16 cellular contexts compared by ENCODE assay signal in the genomic region with DNA sequence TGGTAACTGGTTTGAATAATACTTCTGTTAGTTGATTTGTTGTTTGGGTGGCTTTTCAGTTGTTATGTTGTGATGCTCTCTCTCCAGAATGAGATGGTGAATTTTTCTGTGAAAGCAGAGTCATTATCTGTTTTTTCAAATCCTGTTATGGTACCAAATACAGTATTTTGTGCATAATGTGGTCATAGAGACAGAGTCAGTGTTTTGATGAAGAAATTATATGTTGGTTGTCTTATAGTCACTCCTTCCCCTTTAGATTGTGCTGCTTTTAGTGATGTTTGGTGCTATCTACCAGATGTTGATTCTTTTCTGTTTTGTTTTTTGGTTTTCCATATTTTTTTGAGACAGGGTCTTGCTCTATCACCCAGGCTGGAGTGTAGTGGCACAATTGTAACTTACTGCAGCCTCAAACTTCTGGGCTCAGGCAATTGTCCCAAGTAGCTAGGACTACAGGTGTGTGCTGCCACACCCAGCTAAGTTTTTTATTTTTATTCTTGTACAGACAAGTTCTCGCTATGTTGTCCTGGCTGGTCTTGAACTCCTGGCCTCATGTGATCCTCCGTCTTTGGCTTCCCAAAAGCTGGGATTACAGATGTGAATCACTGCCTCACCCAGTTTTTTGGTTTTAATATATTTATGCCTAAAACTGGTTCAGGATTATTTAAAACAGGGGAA. TPM values are rescaled to one million over a fixed set of nuclear protein-coding genes. Genes with fewer than 3 reads are reported as not detected.
A peak's percentile ranks its signal among the peaks of the same experiment; 100 is the strongest.
DNase-seq lines count a peak whose midpoint lies in the region; ATAC-seq, FAIRE-seq and TF ChIP-seq lines count a peak whose summit lies in the region.
"Had no signal": no experiment of that assay in that cellular context is flagged by ENCODE, and none has a peak within 500 bp of the region (broad histone marks: within the 10 kb centered on the region; RNA-seq: fewer than 3 reads in every experiment).

No MANE protein-coding gene starts in this region.

- no peak for FAIRE-seq in keratinocyte (lab: Jason Lieb, UNC)

- CTCF ChIA-PET in MCF 10A (lab: Yijun Ruan, JAX), result interaction anchor here (0.5 to 7.7 kb wide), 34 partner anchors 8 to 489 kb away, joined by 3 to 278 read pairs (median 6); partner anchors contain the start of genes DTL and INTS7

- no peak overlapping the region for H2AFZ ChIP-seq in keratinocyte (ENCODE audit: control insufficient read depth, low read length)
- H2AFZ ChIP-seq: GM23338 had no signal

- POLR2A ChIA-PET in MCF 10A (lab: Yijun Ruan, JAX), result interaction anchor here (0.5 to 6.1 kb wide), 9 partner anchors 58 to 499 kb away, joined by 3 to 64 read pairs (median 4); partner anchors contain the start of genes NSL1 and TATDN3

- H3K27ac Mint-ChIP-seq in MCF 10A (ENCODE audit: low read depth, unreplicated experiment), result peak overlapping the region; percentile 25
- H3K27ac Mint-ChIP-seq: dendritic cell treated with granulocyte-macrophage colony-stimulating factor and Interleukin-4, amounts not matched to agents 40 ng/mL and 50 ng/mL, for 4 days; GM23338 had no signal

- peak overlapping the region; percentile 10 for H3K4me2 ChIP-seq in keratinocyte (ENCODE audit: control insufficient read depth, extremely low read depth, insufficient read depth, low read depth, low read length)
- H3K4me2 ChIP-seq: GM23338 had no signal

- peak overlapping the region; percentile 9 for H3K9ac ChIP-seq in keratinocyte (ENCODE audit: control insufficient read depth, extremely low read depth, insufficient read depth, low read length)

- H3K4me3 ChIP-seq in breast epithelium (no peak overlapping the region), keratinocyte (ENCODE audit: control insufficient read depth in 2 of 3, extremely low read depth in 1 of 3, insufficient read depth in 2 of 3, low read depth in 1 of 3, low read length in 3 of 3) (no peak overlapping the region), vagina (no peak overlapping the region)
- H3K4me3 ChIP-seq: GM23338, stomach, uterus had no signal

- H3K9me1 ChIP-seq in keratinocyte (ENCODE audit: control insufficient read depth, extremely low read depth, insufficient read depth, low read length), result no peaks in the 10 kb centered on the region

- TF ChIP-seq CTCF in MCF 10A (IDR thresholded peaks at IDR 0.05; ENCODE audit: unreplicated experiment), result no peak
- TF ChIP-seq CTCF in breast epithelium (IDR thresholded peaks at IDR 0.05), result no peak
- TF ChIP-seq CTCF in keratinocyte (optimal IDR thresholded peaks at IDR 0.05 in 1 of 3, IDR thresholded peaks at IDR 0.05 in 1 of 3, conservative IDR thresholded peaks at IDR 0.05 in 1 of 3; ENCODE audit: extremely low read depth in 1 of 3, insufficient read depth in 2 of 3, low read length in 3 of 3), result no peak
- TF ChIP-seq CTCF in vagina (IDR thresholded peaks at IDR 0.05), result no peak

- DNase-seq in MCF 10A (ENCODE audit: unreplicated experiment), result no peak
- DNase-seq in breast epithelium (ENCODE audit: low spot score in 2 of 2), result no peak
- peak; percentile 51 for DNase-seq in OCI-M1 (lab: John Stamatoyannopoulos, UW)
- DNase-seq in keratinocyte (ENCODE audit: low read depth, low spot score), result no peak
- no peak for DNase-seq in vagina (ENCODE audit: extremely low spot score in 2 of 2)
- DNase-seq in activated gamma-delta T cell treated with Interleukin-2 at 50 U/mL for 16 hours, result no peak
- no peak for DNase-seq in SIG-M5 treated with dmso at 0.1 percent for 504 hours (lab: John Stamatoyannopoulos, UW; ENCODE audit: unreplicated experiment)
- DNase-seq: activated effector memory CD4-positive, alpha-beta T cell treated with Interleukin-2 at 50 U/mL for 16 hours; posterior cingulate gyrus; stimulated activated CD4-positive, alpha-beta T cell treated with anti-CD3 and anti-CD28 coated beads, Interleukin-12 subunit alpha, Interleukin-12 subunit beta, amount 100 ng/mL, for 4 hours; stomach; uterus had no signal

- H3K36me3 ChIP-seq in breast epithelium (no peaks in the 10 kb centered on the region), keratinocyte (ENCODE audit: control insufficient read depth in 2 of 2, extremely low read depth in 1 of 2, insufficient read depth in 2 of 2, low read length in 2 of 2) (no peaks in the 10 kb centered on the region), vagina (no peaks in the 10 kb centered on the region)
- H3K36me3 ChIP-seq: stomach, uterus had no signal

- H3K4me3 Mint-ChIP-seq in MCF 10A (ENCODE audit: unreplicated experiment), result no peak overlapping the region
- H3K4me3 Mint-ChIP-seq: dendritic cell treated with granulocyte-macrophage colony-stimulating factor and Interleukin-4, amounts not matched to agents 40 ng/mL and 50 ng/mL, for 4 days had no signal

- dilution Hi-C loops in keratinocyte (cut with MboI; ENCODE audit: extremely low pct_ligation_motif_present, low sequenced_read_pairs), result no loop called here

- TF ChIP-seq POLR2A in breast epithelium (IDR thresholded peaks at IDR 0.05), result no peak
- TF ChIP-seq POLR2A in vagina (IDR thresholded peaks at IDR 0.05), result no peak

- ATAC-seq in HG03280 (IDR thresholded peaks at IDR 0.05; ENCODE audit: unreplicated experiment), result no peak

- H3K4me1 ChIP-seq in breast epithelium (peaks cover 3 to 11% of the 10 kb centered on the region in 2 donors), keratinocyte (ENCODE audit: control insufficient read depth, extremely low read depth, insufficient read depth, low read length) (peaks cover 41% of the 10 kb centered on the region), vagina (peaks cover 84% of the 10 kb centered on the region)

- no peaks in the 10 kb centered on the region for H3K27me3 Mint-ChIP-seq in MCF 10A (ENCODE audit: insufficient read depth, unreplicated experiment)
- H3K27me3 Mint-ChIP-seq: dendritic cell treated with granulocyte-macrophage colony-stimulating factor and Interleukin-4, amounts not matched to agents 40 ng/mL and 50 ng/mL, for 4 days had no signal

- H3K27me3 ChIP-seq in breast epithelium (no peaks in the 10 kb centered on the region), keratinocyte (ENCODE audit: control insufficient read depth, extremely low read depth, insufficient read depth, low read length) (no peaks in the 10 kb centered on the region), vagina (no peaks in the 10 kb centered on the region)
- H3K27me3 ChIP-seq: stomach, uterus had no signal

- no peaks in the 10 kb centered on the region for H3K9me3 Mint-ChIP-seq in MCF 10A (ENCODE audit: unreplicated experiment)
- H3K9me3 Mint-ChIP-seq: dendritic cell treated with granulocyte-macrophage colony-stimulating factor and Interleukin-4, amounts not matched to agents 40 ng/mL and 50 ng/mL, for 4 days; GM23338 had no signal

- H3K4me1 Mint-ChIP-seq in MCF 10A (ENCODE audit: insufficient read depth, unreplicated experiment), result peaks cover 54% of the 10 kb centered on the region

- no peak overlapping the region for H3K27ac ChIP-seq in breast epithelium
- no peak overlapping the region for H3K27ac ChIP-seq in keratinocyte (ENCODE audit: control insufficient read depth, insufficient read depth, low read length)
- H3K27ac ChIP-seq in vagina, result peak overlapping the region; percentile 13
- H3K27ac ChIP-seq: RWPE1 had no signal

- H3K36me3 Mint-ChIP-seq in MCF 10A (ENCODE audit: insufficient read depth, unreplicated experiment), result no peaks in the 10 kb centered on the region

- peaks cover 74% of the 10 kb centered on the region for H3K79me2 ChIP-seq in keratinocyte (ENCODE audit: control insufficient read depth, insufficient read depth, low read length)

- H4K20me1 ChIP-seq in keratinocyte (ENCODE audit: control insufficient read depth, extremely low read depth, insufficient read depth, low read length), result peaks cover 14% of the 10 kb centered on the region

- H3K9me3 ChIP-seq in breast epithelium (no peaks in the 10 kb centered on the region), keratinocyte (ENCODE audit: control insufficient read depth, low read depth, low read length) (no peaks in the 10 kb centered on the region), vagina (no peaks in the 10 kb centered on the region)
- H3K9me3 ChIP-seq: stomach, uterus had no signal

- intact Hi-C loops in MCF 10A (cut with micrococcal nuclease), result loop anchor here (5.0 kb wide), 1 partner anchor 610 kb away; no protein-coding TSS in a partner anchor
- intact Hi-C loops in breast epithelium (cut with DNase I; ENCODE audit: low total_unique reads), result loop anchor here (2.0 kb wide), 1 partner anchor 60 kb away; no protein-coding TSS in a partner anchor
- intact Hi-C loops in vagina (cut with DNase I), result no loop called here

- BruUV-seq in MCF 10A (replicated peaks; lab: Mats Ljungman, UMichigan), result no TSS peak

RNA-seq across cellular contexts. Expression of gene PPP2R5A, which starts 7.2 kb away (rescaled TPM):
- 37.5 and 38.6 TPM in 2 replicates for total RNA-seq in MCF 10A (2022)
- 10 to 100 TPM; 48.5 to 85.5 (median 57.4) TPM for total RNA-seq in breast epithelium
- polyA plus RNA-seq in keratinocyte, result 12.0 to 26.2 TPM (median 16.8 TPM) in 3 replicates
- 15.6 TPM for polyA plus RNA-seq in keratinocyte (2011; ENCODE audit: low read depth)
- 15.3 and 30.1 TPM in 2 replicates for polyA plus RNA-seq in keratinocyte (2011; cell fraction: cytosol; rRNA removed)
- 14.0 and 15.9 TPM in 2 replicates for polyA plus RNA-seq in keratinocyte (2011; cell fraction: nucleus; rRNA removed)
- 11.7 and 18.3 TPM in 2 replicates for polyA plus RNA-seq in keratinocyte (2012; ENCODE audit: low replicate concordance)
- polyA minus RNA-seq in keratinocyte, result 2.5 to 13.9 TPM (median 5.9 TPM) in 3 replicates
- 16.3 TPM for polyA minus RNA-seq in keratinocyte (2011; cell fraction: cytosol; rRNA and poly(A)+ RNA removed)
- 7.3 and 8.8 TPM in 2 replicates for polyA minus RNA-seq in keratinocyte (2011; cell fraction: nucleus; rRNA and poly(A)+ RNA removed)
- total RNA-seq in vagina, result 33.9 TPM
